In the genomic region with DNA sequence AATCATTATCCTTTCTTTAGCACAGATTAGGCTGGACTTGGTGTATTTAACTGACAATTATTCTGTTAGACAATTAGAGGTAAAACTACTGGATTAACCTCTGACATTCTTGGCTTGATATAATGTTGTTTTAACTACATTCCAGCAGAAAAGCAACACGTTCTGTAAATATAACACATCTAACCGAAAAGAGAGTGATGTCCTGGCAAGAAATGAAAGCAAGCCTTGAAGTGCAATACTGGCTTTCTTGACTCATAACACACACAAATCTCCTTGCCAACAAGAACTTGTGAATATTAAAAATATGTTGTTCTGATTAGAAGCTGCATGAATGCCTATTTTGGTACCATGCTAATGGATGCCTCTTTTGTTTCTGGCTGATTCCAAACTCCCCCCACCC, we compare ENCODE assay signal across 26 cellular contexts.
"Had no signal": no experiment of that assay in that cellular context is flagged by ENCODE, and none has a peak within 500 bp of the region (broad histone marks: within the 10 kb centered on the region; RNA-seq: fewer than 3 reads in every experiment).

No MANE protein-coding gene starts in this region.

- H3K4me2 ChIP-seq: SK-N-SH had no signal

- H3K4me1 ChIP-seq: Peyer's patch, SJSA1 had no signal

- H3K9me2 ChIP-seq: SK-N-SH had no signal

- DNase-seq: activated CD4-positive, alpha-beta T cell treated with anti-CD3 and anti-CD28 coated beads for 36 hours; activated CD4-positive, alpha-beta T cell treated with anti-CD3 and anti-CD28 coated beads, Interleukin-2, amount 10 ng/mL, durations not matched to agents 7 days and 5 days; activated CD4-positive, alpha-beta T cell treated with anti-CD3 and anti-CD28 coated beads, Interleukin-2, amount 50 U/mL, for 48 hours; activated CD8-positive, alpha-beta T cell treated with anti-CD3 and anti-CD28 coated beads, Interleukin-2, amount 10 ng/mL, durations not matched to agents 7 days and 5 days; activated gamma-delta T cell treated with Interleukin-2 at 50 U/mL for 16 hours; activated naive CD4-positive, alpha-beta T cell treated with anti-CD3 and anti-CD28 coated beads, Interleukin-2, amount 10 ng/mL, durations not matched to agents 7 days and 5 days; activated naive CD8-positive, alpha-beta T cell treated with anti-CD3 and anti-CD28 coated beads, Interleukin-2, amount 50 U/mL, for 24 hours; activated T-cell treated with anti-CD3 and anti-CD28 coated beads, Interleukin-2, amount 50 U/mL, for 4 hours; anterior cingulate cortex; Karpas-422; NCI-H1105; NCI-H1417 treated with DMSO at 0.1 percent for 48 hours; NCI-H1694; NCI-H1930; NCI-H345; NCI-H524 treated with DMSO at 0.1 percent for 48 hours; Peyer's patch; RPMI8226; SHP77 treated with DMSO at 0.1 percent for 48 hours; SK-N-SH had no signal

- H3K9me3 Mint-ChIP-seq: activated naive CD4-positive, alpha-beta T cell treated with anti-CD3 and anti-CD28 coated beads, Interleukin-2, amount 10 ng/mL, durations not matched to agents 7 days and 5 days; activated T-cell treated with anti-CD3 and anti-CD28 coated beads, Interleukin-2, amount 50 U/mL, for 4 hours; activated T-helper 1 cell treated with anti-CD3 and anti-CD28 coated beads, Interleukin-12 subunit alpha, Interleukin-12 subunit beta, Interleukin-2, Interleukin-4 antibody, amounts not matched to agents 30 ng/mL and 10 ng/mL and 1 ng/mL, durations not matched to agents 14 hours and 24 hours and 36 hours; T-helper 1 cell treated with Interleukin-12 subunit alpha and Interleukin-12 subunit beta and Interleukin-4 antibody, amounts not matched to agents 30 μg/mL and 1 μg/mL, for 36 hours; T-helper 2 cell treated with Interferon-gamma antibody and Interleukin-4, amounts not matched to agents 5 μg/mL and 100 μg/mL, for 36 hours had no signal

- H3K36me3 ChIP-seq: Peyer's patch, SJSA1 had no signal

- H3K9ac ChIP-seq: SK-N-SH had no signal

- FAIRE-seq: TTC549 had no signal

- H3K27me3 ChIP-seq: Peyer's patch, SJSA1 had no signal

- H3K27ac ChIP-seq: Peyer's patch, SJSA1 had no signal

- H3K4me3 ChIP-seq: Peyer's patch, SJSA1 had no signal

- H3K4me3 Mint-ChIP-seq: activated CD4-positive, alpha-beta T cell treated with anti-CD3 and anti-CD28 coated beads for 36 hours; activated CD4-positive, alpha-beta T cell treated with anti-CD3 and anti-CD28 coated beads, Interleukin-2, amount 10 ng/mL, durations not matched to agents 7 days and 5 days; activated CD8-positive, alpha-beta T cell treated with anti-CD3 and anti-CD28 coated beads, Interleukin-2, amount 10 ng/mL, durations not matched to agents 7 days and 5 days; activated naive CD4-positive, alpha-beta T cell treated with anti-CD3 and anti-CD28 coated beads, Interleukin-2, amount 10 ng/mL, durations not matched to agents 7 days and 5 days; activated naive CD8-positive, alpha-beta T cell; activated naive CD8-positive, alpha-beta T cell treated with anti-CD3 and anti-CD28 coated beads, Interleukin-2, amount 50 U/mL, for 24 hours; activated T-cell treated with anti-CD3 and anti-CD28 coated beads, Interleukin-2, amount 50 U/mL, for 4 hours; activated T-helper 1 cell treated with anti-CD3 and anti-CD28 coated beads, Interleukin-12 subunit alpha, Interleukin-12 subunit beta, Interleukin-2, Interleukin-4 antibody, amounts not matched to agents 30 ng/mL and 10 ng/mL and 1 ng/mL, durations not matched to agents 14 hours and 24 hours and 36 hours; T-helper 1 cell treated with Interleukin-12 subunit alpha and Interleukin-12 subunit beta and Interleukin-4 antibody, amounts not matched to agents 30 μg/mL and 1 μg/mL, for 36 hours; T-helper 2 cell treated with Interferon-gamma antibody and Interleukin-4, amounts not matched to agents 5 μg/mL and 100 μg/mL, for 36 hours had no signal

- H3K9me3 ChIP-seq: Peyer's patch, SJSA1, SK-N-SH had no signal

- ATAC-seq: activated CD4-positive, alpha-beta T cell treated with anti-CD3 and anti-CD28 coated beads for 36 hours; activated CD8-positive, alpha-beta T cell treated with anti-CD3 and anti-CD28 coated beads, Interleukin-2, amount 10 ng/mL, durations not matched to agents 7 days and 5 days; activated naive CD8-positive, alpha-beta T cell treated with anti-CD3 and anti-CD28 coated beads, Interleukin-2, amount 50 U/mL, for 24 hours; activated T-cell treated with anti-CD3 and anti-CD28 coated beads, Interleukin-2, amount 50 U/mL, for 4 hours had no signal

- H3K27ac Mint-ChIP-seq: activated CD4-positive, alpha-beta T cell treated with anti-CD3 and anti-CD28 coated beads for 36 hours; activated CD8-positive, alpha-beta T cell treated with anti-CD3 and anti-CD28 coated beads, Interleukin-2, amount 10 ng/mL, durations not matched to agents 7 days and 5 days; activated naive CD4-positive, alpha-beta T cell treated with anti-CD3 and anti-CD28 coated beads, Interleukin-2, amount 10 ng/mL, durations not matched to agents 7 days and 5 days; activated naive CD8-positive, alpha-beta T cell; activated naive CD8-positive, alpha-beta T cell treated with anti-CD3 and anti-CD28 coated beads, Interleukin-2, amount 50 U/mL, for 24 hours; activated T-helper 1 cell treated with anti-CD3 and anti-CD28 coated beads, Interleukin-12 subunit alpha, Interleukin-12 subunit beta, Interleukin-2, Interleukin-4 antibody, amounts not matched to agents 30 ng/mL and 10 ng/mL and 1 ng/mL, durations not matched to agents 14 hours and 24 hours and 36 hours; T-helper 1 cell treated with Interleukin-12 subunit alpha and Interleukin-12 subunit beta and Interleukin-4 antibody, amounts not matched to agents 30 μg/mL and 1 μg/mL, for 36 hours; T-helper 2 cell treated with Interferon-gamma antibody and Interleukin-4, amounts not matched to agents 5 μg/mL and 100 μg/mL, for 36 hours had no signal

- H3K27me3 Mint-ChIP-seq: activated CD4-positive, alpha-beta T cell treated with anti-CD3 and anti-CD28 coated beads for 36 hours; activated CD4-positive, alpha-beta T cell treated with anti-CD3 and anti-CD28 coated beads, Interleukin-2, amount 10 ng/mL, durations not matched to agents 7 days and 5 days; activated naive CD8-positive, alpha-beta T cell; activated naive CD8-positive, alpha-beta T cell treated with anti-CD3 and anti-CD28 coated beads, Interleukin-2, amount 50 U/mL, for 24 hours had no signal

- H3K36me3 Mint-ChIP-seq: activated naive CD8-positive, alpha-beta T cell had no signal
